ENCODE assay signal across 8 cellular contexts in genomic region chr4:169115897-169116254, GRCh38.
DNase-seq lines count a peak whose midpoint lies in the region; ATAC-seq lines count a peak whose summit lies in the region.

No MANE protein-coding gene starts in this region.

- H3K4me1 Mint-ChIP-seq in activated naive CD4-positive, alpha-beta T cell treated with anti-CD3 and anti-CD28 coated beads, Interleukin-2, amount 10 ng/mL, durations not matched to agents 7 days and 5 days = no peaks in the 10 kb centered on the region

- no peak overlapping the region for H3K27ac Mint-ChIP-seq in activated naive CD4-positive, alpha-beta T cell treated with anti-CD3 and anti-CD28 coated beads, Interleukin-2, amount 10 ng/mL, durations not matched to agents 7 days and 5 days

- no peak for ATAC-seq in GM21390 (IDR thresholded peaks at IDR 0.05; ENCODE audit: unreplicated experiment)

- no peaks in the 10 kb centered on the region for H3K27me3 Mint-ChIP-seq in activated naive CD4-positive, alpha-beta T cell treated with anti-CD3 and anti-CD28 coated beads, Interleukin-2, amount 10 ng/mL, durations not matched to agents 7 days and 5 days

- H3K36me3 Mint-ChIP-seq in activated naive CD4-positive, alpha-beta T cell treated with anti-CD3 and anti-CD28 coated beads, Interleukin-2, amount 10 ng/mL, durations not matched to agents 7 days and 5 days = no peaks in the 10 kb centered on the region

- no peak overlapping the region for H3K4me3 Mint-ChIP-seq in activated naive CD4-positive, alpha-beta T cell treated with anti-CD3 and anti-CD28 coated beads, Interleukin-2, amount 10 ng/mL, durations not matched to agents 7 days and 5 days

- DNase-seq in 8988T (peak; percentile 15), H4 (ENCODE audit: low spot score) (peak; percentile 64), UCSD-AML1 (lab: John Stamatoyannopoulos, UW; ENCODE audit: unreplicated experiment) (peak; percentile 13), iris pigment epithelial cell (ENCODE audit: low read depth) (peak; percentile 98), T1000 (lab: John Stamatoyannopoulos, UW) (no peak), germinal center (ENCODE audit: low spot score) (no peak)
- no peak for DNase-seq in activated naive CD4-positive, alpha-beta T cell treated with anti-CD3 and anti-CD28 coated beads, Interleukin-2, amount 10 ng/mL, durations not matched to agents 7 days and 5 days

- CTCF ChIA-PET in activated naive CD4-positive, alpha-beta T cell treated with anti-CD3 and anti-CD28 coated beads, Interleukin-2, amount 10 ng/mL, durations not matched to agents 7 days and 5 days (lab: Charles Lee) = interaction anchor here (0.9 kb wide), 1 partner anchor 13 kb away, joined by 3 read pairs; no protein-coding TSS in a partner anchor

- H3K9me3 Mint-ChIP-seq in activated naive CD4-positive, alpha-beta T cell treated with anti-CD3 and anti-CD28 coated beads, Interleukin-2, amount 10 ng/mL, durations not matched to agents 7 days and 5 days = no peaks in the 10 kb centered on the region

Comparison
In these comparisons a context has a peak if more than half of its experiments do, and no peak if none do; other contexts are left out.
1. DNase-seq: peak in 8988T (single experiment), H4 (single experiment), UCSD-AML1 (single experiment) and iris pigment epithelial cell (single experiment); none in T1000 (single experiment), germinal center (single experiment) and activated naive CD4-positive, alpha-beta T cell treated with anti-CD3 and anti-CD28 coated beads, Interleukin-2, amount 10 ng/mL, durations not matched to agents 7 days and 5 days (single experiment).